Comparison of ENCODE assay signal across 8 cellular contexts in the genomic region with DNA sequence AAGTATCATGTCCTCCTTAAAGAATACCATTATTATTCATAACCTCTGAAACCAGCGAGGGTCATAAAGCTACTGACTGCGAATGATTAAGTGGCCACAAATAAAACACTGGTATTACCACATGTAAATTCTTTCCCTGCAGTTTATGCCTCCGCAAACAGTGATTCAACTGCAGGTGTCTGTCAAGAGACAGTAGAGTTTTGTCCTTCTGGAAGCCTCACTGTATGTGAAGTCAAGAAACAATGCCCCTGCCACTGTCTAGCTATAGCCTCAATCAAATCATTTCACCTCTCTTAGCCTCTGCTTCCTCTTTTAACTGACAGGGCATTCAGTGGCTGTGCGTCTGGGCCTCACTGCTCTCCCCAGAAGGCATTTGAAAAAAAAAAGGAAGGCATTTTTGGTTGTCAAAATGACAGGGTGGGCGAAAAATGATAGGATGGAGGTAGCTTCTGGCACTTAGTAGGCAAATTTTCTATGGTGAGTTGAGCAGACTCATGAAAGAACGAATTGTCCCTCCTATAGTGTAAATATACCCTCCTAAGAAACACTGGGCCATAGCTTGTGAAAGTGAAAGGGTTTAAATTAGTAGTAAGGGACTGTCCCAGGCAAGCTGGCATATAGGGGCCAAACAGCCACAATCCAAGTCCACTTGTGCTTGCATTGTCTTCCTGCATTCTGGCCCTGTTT.
DNase-seq lines count a peak whose midpoint lies in the region; ATAC-seq and TF ChIP-seq lines count a peak whose summit lies in the region.

No MANE protein-coding gene starts in this region.

- no peaks in the 10 kb centered on the region for H3K9me3 ChIP-seq in MM.1S (replicated peaks; ENCODE audit: insufficient read depth, low read length)
- no peaks in the 10 kb centered on the region for H3K9me3 ChIP-seq in body of pancreas
- no peaks in the 10 kb centered on the region for H3K9me3 ChIP-seq in mesodermal cell (ENCODE audit: control insufficient read depth, low read length)
- H3K9me3 ChIP-seq in thyroid gland: no peaks in the 10 kb centered on the region

- H3K4me3 Mint-ChIP-seq in activated CD4-positive, alpha-beta T cell treated with anti-CD3 and anti-CD28 coated beads for 36 hours: no peak overlapping the region

- DNase-seq in activated CD4-positive, alpha-beta T cell treated with anti-CD3 and anti-CD28 coated beads for 36 hours: no peak
- no peak for DNase-seq in activated CD4-positive, alpha-beta T cell treated with anti-CD3 and anti-CD28 coated beads for 4 hours
- peak; percentile 77 for DNase-seq in HFF-Myc (ENCODE audit: extremely low read depth, low read depth)
- DNase-seq in MM.1S: peak; percentile 77
- peak in 1 of 4 donors; percentile 10 for DNase-seq in body of pancreas
- no peak for DNase-seq in DMS 273 treated with DMSO at 0.1 percent for 48 hours (lab: John Stamatoyannopoulos, UW)
- DNase-seq in thyroid gland: no peak

- H3K27ac Mint-ChIP-seq in activated CD4-positive, alpha-beta T cell treated with anti-CD3 and anti-CD28 coated beads for 36 hours: no peak overlapping the region

- H3K27me3 ChIP-seq in MM.1S (replicated peaks; ENCODE audit: insufficient read depth, low read length): peaks cover 3% of the 10 kb centered on the region; the same call in 1 of the 2 replicates
- H3K27me3 ChIP-seq in body of pancreas: no peaks in the 10 kb centered on the region
- no peaks in the 10 kb centered on the region for H3K27me3 ChIP-seq in thyroid gland

- POLR2A ChIA-PET in activated CD4-positive, alpha-beta T cell treated with anti-CD3 and anti-CD28 coated beads for 36 hours (lab: Charles Lee): interaction anchor here (0.7 kb wide), 1 partner anchor 15 kb away, joined by 5 read pairs; no protein-coding TSS in a partner anchor

- no peaks in the 10 kb centered on the region for H3K27me3 Mint-ChIP-seq in activated CD4-positive, alpha-beta T cell treated with anti-CD3 and anti-CD28 coated beads for 36 hours

- H2AFZ ChIP-seq in MM.1S (ENCODE audit: low read length): no peak overlapping the region

- TF ChIP-seq CTCF in HFF-Myc (IDR thresholded peaks at IDR 0.05; ENCODE audit: low read depth, low read length, missing control alignments) (no peak), MM.1S (IDR thresholded peaks at IDR 0.05; ENCODE audit: low read length) (peak; percentile 4; the same call in 1 of the 2 replicates), body of pancreas (IDR thresholded peaks at IDR 0.05) (no peak), thyroid gland (IDR thresholded peaks at IDR 0.05) (no peak)

- intact Hi-C loops in activated CD4-positive, alpha-beta T cell treated with anti-CD3 and anti-CD28 coated beads for 36 hours (cut with DNase I, micrococcal nuclease): no loop called here
- intact Hi-C loops in body of pancreas (cut with DNase I) (no loop called here), thyroid gland (cut with DNase I) (no loop called here)

- no peak overlapping the region for H3K4me3 ChIP-seq in HFF-Myc (replicated peaks; ENCODE audit: low read depth, low read length)
- H3K4me3 ChIP-seq in MM.1S (ENCODE audit: low read length): peak overlapping the region; percentile 42
- H3K4me3 ChIP-seq in body of pancreas: no peak overlapping the region
- H3K4me3 ChIP-seq in mesodermal cell (ENCODE audit: extremely low read depth, insufficient read depth, low read length, poor library complexity, severe bottlenecking): no peak overlapping the region
- no peak overlapping the region for H3K4me3 ChIP-seq in thyroid gland (replicated peaks in 1 of 3)

- no peaks in the 10 kb centered on the region for H3K9me3 Mint-ChIP-seq in activated CD4-positive, alpha-beta T cell treated with anti-CD3 and anti-CD28 coated beads for 36 hours (ENCODE audit: low read depth)

- peak; percentile 77 for ATAC-seq in activated CD4-positive, alpha-beta T cell treated with anti-CD3 and anti-CD28 coated beads for 36 hours
- peak; percentile 70 for ATAC-seq in body of pancreas

- H3K36me3 ChIP-seq in MM.1S (replicated peaks; ENCODE audit: insufficient read depth, low read length) (no peaks in the 10 kb centered on the region), body of pancreas (replicated peaks in 1 of 2; ENCODE audit: insufficient read depth in 1 of 2, low read depth in 2 of 2) (no peaks in the 10 kb centered on the region), mesodermal cell (ENCODE audit: control insufficient read depth, insufficient read depth, low read length) (no peaks in the 10 kb centered on the region), thyroid gland (no peaks in the 10 kb centered on the region)

- H3K27ac ChIP-seq in MM.1S (ENCODE audit: low read length) (peak overlapping the region; percentile 66; the same call in 1 of the 2 replicates), body of pancreas (peak overlapping the region; percentile 21 to 81 (median 62)), mesodermal cell (ENCODE audit: low read depth, low read length, severe bottlenecking) (peak overlapping the region; percentile 31), thyroid gland (no peak overlapping the region)

- no peaks in the 10 kb centered on the region for H3K36me3 Mint-ChIP-seq in activated CD4-positive, alpha-beta T cell treated with anti-CD3 and anti-CD28 coated beads for 36 hours (ENCODE audit: low read depth)

- H4K20me1 ChIP-seq in MM.1S (ENCODE audit: insufficient read depth, low read length): no peaks in the 10 kb centered on the region

- H3K9me2 ChIP-seq in MM.1S (replicated peaks; ENCODE audit: insufficient read depth, low read length): no peaks in the 10 kb centered on the region

- peak overlapping the region; percentile 89 for H3K4me2 ChIP-seq in MM.1S (ENCODE audit: low read depth, low read length)

- peaks cover 36% of the 10 kb centered on the region for H3K4me1 ChIP-seq in MM.1S (ENCODE audit: low read length)
- peaks cover 30% of the 10 kb centered on the region for H3K4me1 ChIP-seq in body of pancreas
- peaks cover 15% of the 10 kb centered on the region for H3K4me1 ChIP-seq in mesodermal cell (ENCODE audit: control insufficient read depth, insufficient read depth, low read length, poor library complexity, severe bottlenecking)
- peaks cover 0 to under 1% of the 10 kb centered on the region in 2 donors for H3K4me1 ChIP-seq in thyroid gland

- CTCF ChIA-PET in activated CD4-positive, alpha-beta T cell treated with anti-CD3 and anti-CD28 coated beads for 36 hours (lab: Charles Lee): interaction anchor here (0.6 to 1.2 kb wide), 2 partner anchors 43 to 192 kb away, joined by 3 read pairs; no protein-coding TSS in a partner anchor

- H3F3A ChIP-seq in MM.1S (ENCODE audit: insufficient read depth, low read length): peaks cover 12% of the 10 kb centered on the region; the same call in 1 of the 2 replicates

- peaks cover 10% of the 10 kb centered on the region for H3K4me1 Mint-ChIP-seq in activated CD4-positive, alpha-beta T cell treated with anti-CD3 and anti-CD28 coated beads for 36 hours

- WGBS in body of pancreas, 2 donors: 52 to 71% methylated on average over 6 of the region's 6 CpGs
- 83 to 91% methylated on average over 4 to 5 of the region's 6 CpGs for WGBS in mesodermal cell (ENCODE audit: insufficient coverage in 2 of 2), 2 experiments
- 82 to 87% methylated on average over 6 of the region's 6 CpGs for WGBS in thyroid gland, 2 donors

- TF ChIP-seq POLR2A in body of pancreas (IDR thresholded peaks at IDR 0.05): no peak
- TF ChIP-seq POLR2A in thyroid gland (IDR thresholded peaks at IDR 0.05): no peak

- no peak overlapping the region for H3K9ac ChIP-seq in MM.1S (ENCODE audit: low read length)

- no peaks in the 10 kb centered on the region for H3K79me2 ChIP-seq in MM.1S (ENCODE audit: low read length)

Comparison
In these comparisons a context has a peak if more than half of its experiments do, and no peak if none do; other contexts are left out.
1. DNase-seq: peak in HFF-Myc (single experiment) and MM.1S (single experiment); none in activated CD4-positive, alpha-beta T cell treated with anti-CD3 and anti-CD28 coated beads for 36 hours (single experiment), activated CD4-positive, alpha-beta T cell treated with anti-CD3 and anti-CD28 coated beads for 4 hours (0 of 2), DMS 273 treated with DMSO at 0.1 percent for 48 hours (single experiment) and thyroid gland (0 of 2).
2. H3K27ac ChIP-seq: peak in MM.1S (single experiment), body of pancreas (4 of 4) and mesodermal cell (single experiment); none in thyroid gland (0 of 3).